15 cellular contexts compared by ENCODE assay signal in genomic region chr22:46350111-46350510, GRCh38. TPM values are rescaled to one million over a fixed set of nuclear protein-coding genes. Genes with fewer than 3 reads are reported as not detected.
DNase-seq lines count a peak whose midpoint lies in the region; ATAC-seq and TF ChIP-seq lines count a peak whose summit lies in the region.
"Had no signal": no experiment of that assay in that cellular context is flagged by ENCODE, and none has a peak within 500 bp of the region (broad histone marks: within the 10 kb centered on the region; RNA-seq: fewer than 3 reads in every experiment).

No MANE protein-coding gene starts in this region.

- intact Hi-C loops in heart right ventricle (cut with DNase I) = loop anchor here in 2 of 10 donors (10.0 kb wide), 2 partner anchors 335 to 385 kb away; partner anchors contain the start of gene CERK (in 1 of the 2)
- intact Hi-C loops in Right ventricle myocardium inferior (cut with DNase I) = no loop called here
- intact Hi-C loops in activated CD4-positive, alpha-beta T cell treated with anti-CD3 and anti-CD28 coated beads, Interleukin-2, amount 10 ng/mL, durations not matched to agents 24 days and 14 days (cut with micrococcal nuclease) = no loop called here

- H3K4me3 ChIP-seq in heart right ventricle = no peak overlapping the region
- H3K4me3 ChIP-seq: BLaER1, GM23338 had no signal

- peaks cover 24% of the 10 kb centered on the region for H3K4me1 Mint-ChIP-seq in stimulated activated memory B cell treated with anti-CD40 and anti-IgM and Interleukin-4, amounts not matched to agents 10 μg/mL and 1 μg/mL and 100 μg/mL, for 72 hours
- no peaks in the 10 kb centered on the region for H3K4me1 Mint-ChIP-seq in activated CD4-positive, alpha-beta T cell treated with anti-CD3 and anti-CD28 coated beads, Interleukin-2, amount 10 ng/mL, durations not matched to agents 24 days and 14 days
- H3K4me1 Mint-ChIP-seq: GM23338 had no signal

- no peaks in the 10 kb centered on the region for H3K27me3 Mint-ChIP-seq in stimulated activated memory B cell treated with anti-CD40 and anti-IgM and Interleukin-4, amounts not matched to agents 10 μg/mL and 1 μg/mL and 100 μg/mL, for 72 hours
- H3K27me3 Mint-ChIP-seq in activated CD4-positive, alpha-beta T cell treated with anti-CD3 and anti-CD28 coated beads, Interleukin-2, amount 10 ng/mL, durations not matched to agents 24 days and 14 days = no peaks in the 10 kb centered on the region
- H3K27me3 Mint-ChIP-seq: CD8-positive, alpha-beta memory T cell had no signal

- peaks cover 82% of the 10 kb centered on the region for H3K36me3 Mint-ChIP-seq in stimulated activated memory B cell treated with anti-CD40 and anti-IgM and Interleukin-4, amounts not matched to agents 10 μg/mL and 1 μg/mL and 100 μg/mL, for 72 hours
- peaks cover 57% of the 10 kb centered on the region for H3K36me3 Mint-ChIP-seq in activated CD4-positive, alpha-beta T cell treated with anti-CD3 and anti-CD28 coated beads, Interleukin-2, amount 10 ng/mL, durations not matched to agents 24 days and 14 days (ENCODE audit: low read depth)

- H3K27ac ChIP-seq in heart right ventricle (peak overlapping the region in 6 of 10 donors; percentile 15 to 91 (median 52)), angular gyrus (ENCODE audit: low read depth, low read length) (peak overlapping the region; percentile 50), cingulate gyrus (ENCODE audit: low read depth, low read length) (peak overlapping the region; percentile 71)
- H3K27ac ChIP-seq: BLaER1 had no signal

- H3K27ac Mint-ChIP-seq in stimulated activated memory B cell treated with anti-CD40 and anti-IgM and Interleukin-4, amounts not matched to agents 10 μg/mL and 1 μg/mL and 100 μg/mL, for 72 hours = peak overlapping the region; percentile 78
- no peak overlapping the region for H3K27ac Mint-ChIP-seq in activated CD4-positive, alpha-beta T cell treated with anti-CD3 and anti-CD28 coated beads, Interleukin-2, amount 10 ng/mL, durations not matched to agents 24 days and 14 days
- H3K27ac Mint-ChIP-seq: GM23338 had no signal

- H3K9me3 ChIP-seq in heart right ventricle = no peaks in the 10 kb centered on the region
- H3K9me3 ChIP-seq: BLaER1 had no signal

- 49 to 66% methylated on average over 8 of the region's 8 CpGs for WGBS in heart right ventricle, 2 donors

- peaks cover 3 to 77% (median 44%) of the 10 kb centered on the region in 9 donors for H3K4me1 ChIP-seq in heart right ventricle

- no peak for TF ChIP-seq CTCF in heart right ventricle (IDR thresholded peaks at IDR 0.05)

- DNase-seq in heart right ventricle (no peak), Right ventricle myocardium inferior (ENCODE audit: missing footprints) (no peak), HT-29 (ENCODE audit: low spot score) (no peak), HuH-7 (ENCODE audit: low spot score) (no peak)
- DNase-seq in activated CD4-positive, alpha-beta T cell treated with anti-CD3 and anti-CD28 coated beads, Interleukin-2, amount 10 ng/mL, durations not matched to agents 24 days and 14 days = no peak
- DNase-seq: 8988T, AML-193, DMS53, H7 had no signal

- ATAC-seq in heart right ventricle = no peak
- ATAC-seq in Right ventricle myocardium inferior = no peak
- no peak for ATAC-seq in stimulated activated memory B cell treated with anti-CD40 and anti-IgM and Interleukin-4, amounts not matched to agents 10 μg/mL and 1 μg/mL and 100 μg/mL, for 72 hours
- ATAC-seq: GM23338 had no signal

- H3K4me3 Mint-ChIP-seq in stimulated activated memory B cell treated with anti-CD40 and anti-IgM and Interleukin-4, amounts not matched to agents 10 μg/mL and 1 μg/mL and 100 μg/mL, for 72 hours = no peak overlapping the region
- H3K4me3 Mint-ChIP-seq in activated CD4-positive, alpha-beta T cell treated with anti-CD3 and anti-CD28 coated beads, Interleukin-2, amount 10 ng/mL, durations not matched to agents 24 days and 14 days = no peak overlapping the region
- H3K4me3 Mint-ChIP-seq: CD8-positive, alpha-beta memory T cell; GM23338 had no signal

- no peaks in the 10 kb centered on the region for H3K27me3 ChIP-seq in heart right ventricle
- H3K27me3 ChIP-seq: BLaER1 had no signal

- no peaks in the 10 kb centered on the region for H3K9me3 Mint-ChIP-seq in stimulated activated memory B cell treated with anti-CD40 and anti-IgM and Interleukin-4, amounts not matched to agents 10 μg/mL and 1 μg/mL and 100 μg/mL, for 72 hours
- H3K9me3 Mint-ChIP-seq in activated CD4-positive, alpha-beta T cell treated with anti-CD3 and anti-CD28 coated beads, Interleukin-2, amount 10 ng/mL, durations not matched to agents 24 days and 14 days = no peaks in the 10 kb centered on the region
- H3K9me3 Mint-ChIP-seq: CD8-positive, alpha-beta memory T cell; GM23338 had no signal

- peaks cover 0 to 100% (median 58%) of the 10 kb centered on the region in 9 donors for H3K36me3 ChIP-seq in heart right ventricle

RNA-seq across cellular contexts. Expression of gene TRMU, which starts 14.6 kb away (rescaled TPM):
- total RNA-seq in heart right ventricle = 10 to 100 TPM; 22.1 to 54.1 (median 26.5) TPM
- 10 to 100 TPM; 44.0 to 80.5 TPM for polyA plus RNA-seq in heart right ventricle
- total RNA-seq in Right ventricle myocardium inferior = 42.2 TPM
- 56.3 and 64.7 TPM in 2 replicates for total RNA-seq in HT-29 (2014; rRNA removed; shearing (Covaris generic))
- 79.9 and 84.4 TPM in 2 replicates for total RNA-seq in activated CD4-positive, alpha-beta T cell treated with anti-CD3 and anti-CD28 coated beads, Interleukin-2, amount 10 ng/mL, durations not matched to agents 24 days and 14 days

RNA-seq across cellular contexts. Expression of gene GTSE1, which starts 53.4 kb away (rescaled TPM):
- total RNA-seq in heart right ventricle (1 to 10 TPM in 2 of 10 donors, under 1 TPM in 8; 0.17 to 4.7 (median 0.37) TPM), Right ventricle myocardium inferior (0.92 TPM)
- under 1 TPM; 0.29 to 0.33 TPM for polyA plus RNA-seq in heart right ventricle
- 22.0 and 23.5 TPM in 2 replicates for total RNA-seq in HT-29 (2014; rRNA removed; shearing (Covaris generic))
- total RNA-seq in activated CD4-positive, alpha-beta T cell treated with anti-CD3 and anti-CD28 coated beads, Interleukin-2, amount 10 ng/mL, durations not matched to agents 24 days and 14 days = 37.6 and 40.8 TPM in 2 replicates
